In the genomic region with DNA sequence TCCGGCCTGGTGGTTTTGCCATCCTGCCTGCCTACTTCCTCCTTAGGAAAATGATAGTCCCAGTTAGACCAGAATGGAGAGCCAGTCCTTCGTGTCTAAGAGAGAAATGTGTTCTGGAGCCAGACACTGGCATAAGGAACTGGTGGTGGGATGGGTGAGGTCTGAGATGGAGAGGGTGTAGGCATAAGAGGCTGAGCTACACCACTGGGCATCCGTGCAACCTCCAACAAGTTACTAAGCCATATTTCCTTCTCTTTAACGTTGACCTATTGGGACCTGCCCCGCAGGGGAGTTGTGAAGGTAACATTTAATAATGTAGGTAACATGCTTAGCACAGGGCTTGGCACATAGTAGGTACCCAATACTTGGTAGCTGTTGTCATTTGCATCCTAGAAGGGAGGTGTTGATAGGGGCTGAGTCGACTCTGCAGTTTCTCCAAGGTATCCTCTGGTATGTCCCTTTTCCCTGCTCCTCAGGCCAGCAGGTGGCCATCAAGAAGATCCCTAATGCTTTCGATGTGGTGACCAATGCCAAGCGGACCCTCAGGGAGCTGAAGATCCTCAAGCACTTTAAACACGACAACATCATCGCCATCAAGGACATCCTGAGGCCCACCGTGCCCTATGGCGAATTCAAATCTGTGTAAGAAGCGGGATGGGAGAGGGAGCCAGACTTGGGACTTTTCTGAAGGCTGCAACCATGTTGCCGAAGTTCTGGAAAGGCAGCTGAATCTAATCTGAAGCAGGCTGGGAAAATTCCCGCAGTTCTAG, we compare ENCODE assay signal across 10 cellular contexts. TPM values are rescaled to one million over a fixed set of nuclear protein-coding genes. Genes with fewer than 3 reads are reported as not detected.
DNase-seq lines count a peak whose midpoint lies in the region; ATAC-seq and TF ChIP-seq lines count a peak whose summit lies in the region.
"Had no signal": no experiment of that assay in that cellular context is flagged by ENCODE, and none has a peak within 500 bp of the region (broad histone marks: within the 10 kb centered on the region; RNA-seq: fewer than 3 reads in every experiment).

No MANE protein-coding gene starts in this region.

- peak overlapping the region; percentile 76 to 99 (median 96) for H3K4me3 Mint-ChIP-seq in CD4-positive, CD25-positive, alpha-beta regulatory T cell

- H3K27ac Mint-ChIP-seq in CD4-positive, CD25-positive, alpha-beta regulatory T cell: peak overlapping the region; percentile 45 to 66 (median 66)

- DNase-seq in CD4-positive, CD25-positive, alpha-beta regulatory T cell: no peak
- no peak for DNase-seq in epithelial cell of esophagus (ENCODE audit: low read depth)
- DNase-seq in osteoblast (ENCODE audit: insufficient read length, low spot score, missing footprints): no peak
- DNase-seq in middle frontal gyrus (ENCODE audit: extremely low spot score, low spot score): no peak
- no peak for DNase-seq in NCI-H146 treated with DMSO at 0.1 percent for 48 hours (lab: John Stamatoyannopoulos, UW; ENCODE audit: unreplicated experiment)
- no peak for DNase-seq in glomerular visceral epithelial cell (ENCODE audit: extremely low spot score)

- H3K4me1 ChIP-seq in CD4-positive, CD25-positive, alpha-beta regulatory T cell (ENCODE audit: control insufficient read depth, insufficient read depth, low read length, poor library complexity, severe bottlenecking): peaks cover 15% of the 10 kb centered on the region
- H3K4me1 ChIP-seq in OCI-LY3 (ENCODE audit: low read length) (no peaks in the 10 kb centered on the region), osteoblast (ENCODE audit: insufficient read depth, low read length) (peaks cover 16% of the 10 kb centered on the region)

- H3K27ac ChIP-seq in CD4-positive, CD25-positive, alpha-beta regulatory T cell (ENCODE audit: insufficient read depth, low read length, poor library complexity, severe bottlenecking): peak overlapping the region; percentile 96
- H3K27ac ChIP-seq in OCI-LY3 (ENCODE audit: low read length) (no peak overlapping the region), osteoblast (ENCODE audit: low read depth, low read length) (peak overlapping the region; percentile 46)

- H4K20me1 ChIP-seq in OCI-LY3 (ENCODE audit: insufficient read depth, low read length) (no peaks in the 10 kb centered on the region), osteoblast (ENCODE audit: insufficient read depth, low read length) (peaks cover 14% of the 10 kb centered on the region)

- H3K79me2 ChIP-seq in OCI-LY3 (ENCODE audit: low read length) (no peaks in the 10 kb centered on the region), osteoblast (ENCODE audit: insufficient read depth, low read length) (peaks cover 45% of the 10 kb centered on the region)

- H3K36me3 ChIP-seq in CD4-positive, CD25-positive, alpha-beta regulatory T cell (ENCODE audit: control insufficient read depth, insufficient read depth, low read length): peaks cover 34% of the 10 kb centered on the region
- H3K36me3 ChIP-seq in OCI-LY3 (replicated peaks; ENCODE audit: low read depth, low read length) (no peaks in the 10 kb centered on the region), osteoblast (ENCODE audit: insufficient read depth, low read length) (peaks cover 52% of the 10 kb centered on the region)

- no peaks in the 10 kb centered on the region for H3K27me3 Mint-ChIP-seq in CD4-positive, CD25-positive, alpha-beta regulatory T cell

- H2AFZ ChIP-seq in OCI-LY3 (ENCODE audit: low read depth, low read length): no peak overlapping the region
- H2AFZ ChIP-seq in osteoblast (ENCODE audit: low read length): no peak overlapping the region

- no peak for TF ChIP-seq CTCF in OCI-LY3 (IDR thresholded peaks at IDR 0.05; ENCODE audit: low read depth, low read length)
- no peak for TF ChIP-seq CTCF in epithelial cell of esophagus (IDR thresholded peaks at IDR 0.05; ENCODE audit: insufficient read depth, low read depth, low read length, missing control alignments)
- TF ChIP-seq CTCF in osteoblast (IDR thresholded peaks at IDR 0.05; ENCODE audit: extremely low read depth, low read depth, low read length): no peak

- H3K4me1 Mint-ChIP-seq in CD4-positive, CD25-positive, alpha-beta regulatory T cell: peaks cover 6 to 24% (median 15%) of the 10 kb centered on the region in 4 donors

- peak overlapping the region; percentile 57; the same call in 1 of the 2 replicates for H3K4me2 ChIP-seq in OCI-LY3 (ENCODE audit: low read length)
- H3K4me2 ChIP-seq in osteoblast (ENCODE audit: insufficient read depth, low read length): peak overlapping the region; percentile 94

- no peaks in the 10 kb centered on the region for H3K9me3 ChIP-seq in CD4-positive, CD25-positive, alpha-beta regulatory T cell (ENCODE audit: control insufficient read depth in 2 of 2, low read length in 2 of 2)
- H3K9me3 ChIP-seq in OCI-LY3 (ENCODE audit: insufficient read depth, low read length): no peaks in the 10 kb centered on the region
- no peaks in the 10 kb centered on the region for H3K9me3 ChIP-seq in osteoblast (ENCODE audit: low read depth, low read length)

- no peaks in the 10 kb centered on the region for H3K27me3 ChIP-seq in CD4-positive, CD25-positive, alpha-beta regulatory T cell (ENCODE audit: control insufficient read depth, insufficient read depth, low read length)
- H3K27me3 ChIP-seq in OCI-LY3 (ENCODE audit: low read depth, low read length) (no peaks in the 10 kb centered on the region), osteoblast (ENCODE audit: insufficient read depth, low read length) (no peaks in the 10 kb centered on the region)

- no peak for ATAC-seq in CD4-positive, CD25-positive, alpha-beta regulatory T cell (ENCODE audit: low read depth in 2 of 2)
- no peak for ATAC-seq in HG02678 (IDR thresholded peaks at IDR 0.05; ENCODE audit: unreplicated experiment)

- no peak overlapping the region for H3K9ac ChIP-seq in OCI-LY3 (ENCODE audit: low read length)

- H3K9me3 Mint-ChIP-seq in CD4-positive, CD25-positive, alpha-beta regulatory T cell: no peaks in the 10 kb centered on the region

- peaks cover 27% of the 10 kb centered on the region for H3K36me3 Mint-ChIP-seq in CD4-positive, CD25-positive, alpha-beta regulatory T cell

- no peak overlapping the region for H3K4me3 ChIP-seq in CD4-positive, CD25-positive, alpha-beta regulatory T cell (ENCODE audit: low read depth, low read length)
- H3K4me3 ChIP-seq in OCI-LY3 (ENCODE audit: low read length): no peak overlapping the region
- H3K4me3 ChIP-seq in epithelial cell of esophagus (ENCODE audit: low read length): peak overlapping the region; percentile 89
- H3K4me3 ChIP-seq in osteoblast (ENCODE audit: insufficient read depth, low read length): peak overlapping the region; percentile 96

RNA-seq across cellular contexts. Expression of gene MAPK7, which starts 1.2 kb away (rescaled TPM):
- 26.0 TPM for total RNA-seq in CD4-positive, CD25-positive, alpha-beta regulatory T cell
- polyA plus RNA-seq in CD4-positive, CD25-positive, alpha-beta regulatory T cell: 1 to 10 TPM; 3.4 to 6.7 (median 4.8) TPM
- total RNA-seq in osteoblast: 11.5 and 12.7 TPM in 2 replicates

RNA-seq across cellular contexts. Expression of gene MFAP4, which starts 7.5 kb away (rescaled TPM):
- total RNA-seq in CD4-positive, CD25-positive, alpha-beta regulatory T cell: not detected
- polyA plus RNA-seq in CD4-positive, CD25-positive, alpha-beta regulatory T cell: not detected
- total RNA-seq in osteoblast: 3.6 and 3.8 TPM in 2 replicates
- total RNA-seq: pulmonary artery endothelial cell; T-helper 2 cell treated with Interferon-gamma antibody and Interleukin-4, amounts not matched to agents 100 ng/mL and 5 ng/mL, for 36 hours had no signal

RNA-seq across cellular contexts. Expression of gene B9D1, which starts 17.0 kb away (rescaled TPM):
- 2.1 TPM for total RNA-seq in CD4-positive, CD25-positive, alpha-beta regulatory T cell
- polyA plus RNA-seq in CD4-positive, CD25-positive, alpha-beta regulatory T cell: 1 to 10 TPM; 1.2 to 2.0 (median 1.5) TPM
- total RNA-seq in osteoblast: 20.6 and 21.0 TPM in 2 replicates

RNA-seq across cellular contexts. Expression of gene RNF112, which starts 31.5 kb away (rescaled TPM):
- total RNA-seq in CD4-positive, CD25-positive, alpha-beta regulatory T cell: 0.39 TPM
- not detected for polyA plus RNA-seq in CD4-positive, CD25-positive, alpha-beta regulatory T cell
- 0.29 and 0.36 TPM in 2 replicates for total RNA-seq in osteoblast

Comparison
In these comparisons a context has a peak if more than half of its experiments do, and no peak if none do; other contexts are left out.
1. H3K4me3 ChIP-seq: peak in epithelial cell of esophagus (single experiment) and osteoblast (single experiment); none in CD4-positive, CD25-positive, alpha-beta regulatory T cell (single experiment) and OCI-LY3 (single experiment).